Comparison of ENCODE assay signal across 8 cellular contexts in genomic region chr13:28636677-28637317, GRCh38. TPM values are rescaled to one million over a fixed set of nuclear protein-coding genes. Genes with fewer than 3 reads are reported as not detected.
DNase-seq lines count a peak whose midpoint lies in the region; ATAC-seq and TF ChIP-seq lines count a peak whose summit lies in the region.

No MANE protein-coding gene starts in this region.

- H3K27me3 Mint-ChIP-seq in activated naive CD4-positive, alpha-beta T cell treated with anti-CD3 and anti-CD28 coated beads for 36 hours (ENCODE audit: low read depth) = peaks cover 17% of the 10 kb centered on the region

- CTCF ChIA-PET in PC-3 (lab: Charles Lee) = no interaction called here
- CTCF ChIA-PET in activated naive CD4-positive, alpha-beta T cell treated with anti-CD3 and anti-CD28 coated beads for 36 hours (lab: Charles Lee) = interaction anchor here (0.6 to 2.2 kb wide), 11 partner anchors 8 to 1265 kb away, joined by 3 to 7 read pairs (median 3); no protein-coding TSS in a partner anchor

- intact Hi-C loops in PC-3 (cut with micrococcal nuclease) (loop anchor here (1.0 to 5.0 kb wide), 3 partner anchors 312 to 574 kb away; no protein-coding TSS in a partner anchor), posterior cingulate gyrus (cut with DNase I) (loop anchor here (1.0 to 5.0 kb wide), 3 partner anchors 105 to 312 kb away; no protein-coding TSS in a partner anchor)
- intact Hi-C loops in activated naive CD4-positive, alpha-beta T cell treated with anti-CD3 and anti-CD28 coated beads for 36 hours (cut with micrococcal nuclease) = loop anchor here (1.0 to 5.0 kb wide), 7 partner anchors 23 to 577 kb away; partner anchors contain the start of genes PAN3 and POMP

- no peak overlapping the region for H2AFZ ChIP-seq in PC-3 (ENCODE audit: low read length)

- H3K4me3 Mint-ChIP-seq in activated naive CD4-positive, alpha-beta T cell treated with anti-CD3 and anti-CD28 coated beads for 36 hours = no peak overlapping the region

- H3K4me1 Mint-ChIP-seq in activated naive CD4-positive, alpha-beta T cell treated with anti-CD3 and anti-CD28 coated beads for 36 hours (ENCODE audit: low read depth) = peaks cover 9% of the 10 kb centered on the region

- H3K27ac ChIP-seq in BLaER1 (peak overlapping the region; percentile 72), PC-3 (ENCODE audit: low read length) (no peak overlapping the region)

- no peaks in the 10 kb centered on the region for H3K79me2 ChIP-seq in PC-3 (ENCODE audit: low read length)

- no peaks in the 10 kb centered on the region for H3K9me3 Mint-ChIP-seq in activated naive CD4-positive, alpha-beta T cell treated with anti-CD3 and anti-CD28 coated beads for 36 hours

- H4K20me1 ChIP-seq in BLaER1 (no peaks in the 10 kb centered on the region), PC-3 (ENCODE audit: low read length) (no peaks in the 10 kb centered on the region)

- peak overlapping the region; percentile 43; the same call in 1 of the 2 replicates for H3K9ac ChIP-seq in BLaER1
- no peak overlapping the region for H3K9ac ChIP-seq in PC-3 (ENCODE audit: low read length)

- POLR2A ChIA-PET in PC-3 (lab: Charles Lee; ENCODE audit: unreplicated experiment) = no interaction called here

- peak; percentile 48 for DNase-seq in HuH-7 (ENCODE audit: low spot score)
- DNase-seq in PC-3 = peak; percentile 75
- DNase-seq in activated naive CD4-positive, alpha-beta T cell treated with anti-CD3 and anti-CD28 coated beads for 36 hours = peak; percentile 77
- DNase-seq in globus pallidus (ENCODE audit: low spot score) = peak; percentile 48
- peak in 6 of 10 donors; percentile 26 to 84 (median 36) for DNase-seq in posterior cingulate gyrus

- H3K36me3 ChIP-seq in BLaER1 = no peaks in the 10 kb centered on the region
- no peaks in the 10 kb centered on the region for H3K36me3 ChIP-seq in PC-3 (ENCODE audit: low read depth, low read length)

- ATAC-seq in GM18870 (IDR thresholded peaks at IDR 0.05; ENCODE audit: unreplicated experiment) (peak; percentile 47), PC-3 (peak; percentile 75), HG03457 (IDR thresholded peaks at IDR 0.05; ENCODE audit: unreplicated experiment) (no peak)

- peak overlapping the region; percentile 82 for H3K4me2 ChIP-seq in BLaER1
- no peak overlapping the region for H3K4me2 ChIP-seq in PC-3 (ENCODE audit: low read length)

- BruUV-seq in PC-3 (replicated peaks; lab: Mats Ljungman, UMichigan) = no TSS peak

- H3K9me3 ChIP-seq in BLaER1 = no peaks in the 10 kb centered on the region
- no peaks in the 10 kb centered on the region for H3K9me3 ChIP-seq in PC-3 (ENCODE audit: low read length)

- TF ChIP-seq CTCF in PC-3 (conservative IDR thresholded peaks at IDR 0.05; ENCODE audit: low read depth, low read length) = peak; percentile 86

- H3F3A ChIP-seq in PC-3 (ENCODE audit: low read length, unreplicated experiment) = no peaks in the 10 kb centered on the region

- H3K4me3 ChIP-seq in BLaER1 = peak overlapping the region; percentile 45; the same call in 1 of the 2 replicates
- no peak overlapping the region for H3K4me3 ChIP-seq in PC-3 (ENCODE audit: low read length)

- H3K9me2 ChIP-seq in PC-3 (replicated peaks; ENCODE audit: low read length) = no peaks in the 10 kb centered on the region

- H3K27ac Mint-ChIP-seq in activated naive CD4-positive, alpha-beta T cell treated with anti-CD3 and anti-CD28 coated beads for 36 hours = peak overlapping the region; percentile 10

- H3K27me3 ChIP-seq in BLaER1 = no peaks in the 10 kb centered on the region
- H3K27me3 ChIP-seq in PC-3 (ENCODE audit: low read length) = no peaks in the 10 kb centered on the region; the same call in 1 of the 2 replicates

- no peaks in the 10 kb centered on the region for H3K36me3 Mint-ChIP-seq in activated naive CD4-positive, alpha-beta T cell treated with anti-CD3 and anti-CD28 coated beads for 36 hours (ENCODE audit: low read depth)

- H3K4me1 ChIP-seq in BLaER1 = peaks cover 56% of the 10 kb centered on the region
- H3K4me1 ChIP-seq in PC-3 (ENCODE audit: insufficient read depth, low read length) = peaks cover 8% of the 10 kb centered on the region; the same call in 1 of the 2 replicates

RNA-seq across cellular contexts. Expression of gene POMP, which starts 22.1 kb away (rescaled TPM):
- 64.4 and 92.8 TPM in 2 replicates for total RNA-seq in PC-3 (2014; rRNA removed)
- 100 to 1,000 TPM; 106 to 108 TPM for total RNA-seq in activated naive CD4-positive, alpha-beta T cell treated with anti-CD3 and anti-CD28 coated beads for 36 hours
